ENCODE assay signal across 18 cellular contexts in the genomic region with DNA sequence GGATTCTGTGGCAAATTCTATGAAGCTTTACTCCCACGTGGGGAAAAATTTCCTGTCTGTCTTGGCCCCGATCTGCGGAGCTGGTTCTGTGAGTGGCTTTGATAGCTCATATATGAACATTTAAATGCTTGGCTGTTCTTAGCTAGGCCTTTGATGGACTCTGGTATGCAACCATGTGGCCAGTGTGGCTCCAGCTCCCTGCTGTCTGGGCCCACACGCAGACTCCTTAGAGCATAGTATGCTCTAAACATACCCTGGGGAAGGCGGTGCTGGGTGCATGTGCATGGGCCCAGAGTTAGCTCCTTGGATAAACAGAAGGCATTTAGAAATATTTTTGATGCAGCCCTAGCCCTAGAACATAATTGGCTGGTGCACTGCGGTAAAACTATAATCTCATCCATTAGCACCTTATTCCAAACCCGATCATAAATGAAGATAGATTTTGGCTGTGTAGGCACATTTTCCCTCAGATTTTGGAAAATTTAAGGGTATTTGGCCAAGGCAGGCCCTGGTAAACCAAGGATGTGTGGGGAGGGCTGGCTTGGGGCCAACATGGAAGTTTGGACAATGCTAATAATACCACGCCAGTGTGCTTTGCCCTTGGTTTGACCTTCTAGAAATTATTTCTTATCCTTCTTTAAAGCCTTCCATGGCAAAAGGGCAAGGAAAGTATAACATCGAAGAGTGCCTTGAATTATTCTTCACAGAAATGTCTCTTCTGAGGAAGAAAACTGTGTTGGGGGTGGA.
DNase-seq lines count a peak whose midpoint lies in the region; ATAC-seq and TF ChIP-seq lines count a peak whose summit lies in the region.
"Had no signal": no experiment of that assay in that cellular context is flagged by ENCODE, and none has a peak within 500 bp of the region (broad histone marks: within the 10 kb centered on the region; RNA-seq: fewer than 3 reads in every experiment).

No MANE protein-coding gene starts in this region.

- TF ChIP-seq CTCF in Caco-2 (IDR thresholded peaks at IDR 0.05; ENCODE audit: insufficient read depth in 1 of 2, low read depth in 1 of 2, low read length in 1 of 2, severe bottlenecking in 1 of 2, unreplicated experiment in 1 of 2): no peak
- TF ChIP-seq CTCF in WTC11 (IDR thresholded peaks at IDR 0.05): no peak
- TF ChIP-seq CTCF in stomach (IDR thresholded peaks at IDR 0.05): no peak
- no peak for TF ChIP-seq CTCF in endodermal cell (conservative IDR thresholded peaks at IDR 0.05)

- H3K4me3 ChIP-seq in Caco-2 (ENCODE audit: low read depth, low read length) (no peak overlapping the region), stomach (no peak overlapping the region), endodermal cell (ENCODE audit: low read length) (no peak overlapping the region)

- no TSS peak for BruUV-seq in Caco-2 (replicated peaks; lab: Mats Ljungman, UMichigan)

- ATAC-seq in WTC11: 0 out of 2 replicates have a peak, but pooled peaks have one; percentile 34
- ATAC-seq in left ventricle myocardium superior: peak; percentile 20
- ATAC-seq in sciatic nerve: peak; percentile 53
- ATAC-seq: activated CD4-positive, alpha-beta T cell treated with anti-CD3 and anti-CD28 coated beads for 36 hours; Panc1; stimulated activated naive B cell treated with anti-CD40 and anti-IgM and Interleukin-4, amounts not matched to agents 10 μg/mL and 1 μg/mL and 100 μg/mL, for 72 hours had no signal

- H3K27ac Mint-ChIP-seq in Caco-2 (ENCODE audit: unreplicated experiment) (peak overlapping the region; percentile 97), WTC11 (no peak overlapping the region), endodermal cell (no peak overlapping the region)
- H3K27ac Mint-ChIP-seq: activated CD4-positive, alpha-beta T cell treated with anti-CD3 and anti-CD28 coated beads for 36 hours; stimulated activated naive B cell treated with anti-CD40 and anti-IgM and Interleukin-4, amounts not matched to agents 10 μg/mL and 1 μg/mL and 100 μg/mL, for 72 hours; type B pancreatic cell had no signal

- H3K36me3 ChIP-seq in Caco-2 (ENCODE audit: control insufficient read depth, insufficient read depth, low read length) (no peaks in the 10 kb centered on the region), stomach (no peaks in the 10 kb centered on the region), endodermal cell (ENCODE audit: control insufficient read depth, insufficient read depth, low read length) (no peaks in the 10 kb centered on the region)

- peaks cover 35% of the 10 kb centered on the region for H3K4me1 Mint-ChIP-seq in Caco-2 (ENCODE audit: low read depth, unreplicated experiment)
- H3K4me1 Mint-ChIP-seq in WTC11: peaks cover 16% of the 10 kb centered on the region
- peaks cover 14% of the 10 kb centered on the region for H3K4me1 Mint-ChIP-seq in endodermal cell
- H3K4me1 Mint-ChIP-seq: stimulated activated naive B cell treated with anti-CD40 and anti-IgM and Interleukin-4, amounts not matched to agents 10 μg/mL and 1 μg/mL and 100 μg/mL, for 72 hours had no signal

- no peak for TF ChIP-seq POLR2A in stomach (IDR thresholded peaks at IDR 0.05)

- H3K4me3 Mint-ChIP-seq in Caco-2 (ENCODE audit: unreplicated experiment): no peak overlapping the region
- H3K4me3 Mint-ChIP-seq in WTC11: no peak overlapping the region
- no peak overlapping the region for H3K4me3 Mint-ChIP-seq in endodermal cell
- H3K4me3 Mint-ChIP-seq: activated CD4-positive, alpha-beta T cell treated with anti-CD3 and anti-CD28 coated beads for 36 hours; CD4-positive, CD25-positive, alpha-beta regulatory T cell; nephron; stimulated activated naive B cell treated with anti-CD40 and anti-IgM and Interleukin-4, amounts not matched to agents 10 μg/mL and 1 μg/mL and 100 μg/mL, for 72 hours; type B pancreatic cell had no signal

- no peaks in the 10 kb centered on the region for H3K9me3 ChIP-seq in Caco-2
- no peaks in the 10 kb centered on the region for H3K9me3 ChIP-seq in stomach
- H3K9me3 ChIP-seq in endodermal cell (ENCODE audit: control insufficient read depth, low read length): no peaks in the 10 kb centered on the region

- intact Hi-C loops in Caco-2 (cut with micrococcal nuclease; ENCODE audit: unreplicated experiment): no loop called here
- intact Hi-C loops in left ventricle myocardium superior (cut with micrococcal nuclease): no loop called here
- intact Hi-C loops in sciatic nerve (cut with DNase I): no loop called here
- intact Hi-C loops in stomach (cut with DNase I; ENCODE audit: low total_unique reads): no loop called here

- no peak overlapping the region for H3K9ac ChIP-seq in endodermal cell (ENCODE audit: extremely low read depth, low read length, poor library complexity, severe bottlenecking)

- H3K4me1 ChIP-seq in Caco-2 (peaks cover 75% of the 10 kb centered on the region), stomach (peaks cover 16 to 47% (median 29%) of the 10 kb centered on the region in 4 donors), endodermal cell (ENCODE audit: control insufficient read depth, insufficient read depth, low read length) (no peaks in the 10 kb centered on the region)

- H3K27me3 Mint-ChIP-seq in Caco-2 (ENCODE audit: insufficient read depth, unreplicated experiment) (no peaks in the 10 kb centered on the region), WTC11 (ENCODE audit: low read depth) (no peaks in the 10 kb centered on the region), endodermal cell (ENCODE audit: insufficient read depth) (no peaks in the 10 kb centered on the region)
- H3K27me3 Mint-ChIP-seq: activated CD4-positive, alpha-beta T cell treated with anti-CD3 and anti-CD28 coated beads for 36 hours; CD4-positive, CD25-positive, alpha-beta regulatory T cell; stimulated activated naive B cell treated with anti-CD40 and anti-IgM and Interleukin-4, amounts not matched to agents 10 μg/mL and 1 μg/mL and 100 μg/mL, for 72 hours; type B pancreatic cell had no signal

- H3K27me3 ChIP-seq in Caco-2 (replicated peaks; ENCODE audit: control insufficient read depth, insufficient read depth, low read length) (no peaks in the 10 kb centered on the region), stomach (no peaks in the 10 kb centered on the region), endodermal cell (ENCODE audit: control insufficient read depth, insufficient read depth, low read length, poor library complexity, severe bottlenecking) (no peaks in the 10 kb centered on the region)

- H3K9me3 Mint-ChIP-seq in Caco-2 (ENCODE audit: unreplicated experiment) (no peaks in the 10 kb centered on the region), WTC11 (peaks cover 5% of the 10 kb centered on the region), endodermal cell (no peaks in the 10 kb centered on the region)
- H3K9me3 Mint-ChIP-seq: CD4-positive, CD25-positive, alpha-beta regulatory T cell; nephron; stimulated activated naive B cell treated with anti-CD40 and anti-IgM and Interleukin-4, amounts not matched to agents 10 μg/mL and 1 μg/mL and 100 μg/mL, for 72 hours; type B pancreatic cell had no signal

- peak overlapping the region in 2 of 5 donors; percentile 37 to 55 for H3K27ac ChIP-seq in stomach
- no peak overlapping the region for H3K27ac ChIP-seq in endodermal cell (ENCODE audit: low read depth, low read length)

- CTCF ChIA-PET in Caco-2 (lab: Charles Lee): no interaction called here
- CTCF ChIA-PET in WTC11 (lab: Charles Lee): interaction anchor here (1.0 to 1.5 kb wide), 2 partner anchors 14 to 94 kb away, joined by 3 to 4 read pairs; no protein-coding TSS in a partner anchor

- DNase-seq in Caco-2: no peak
- no peak for DNase-seq in WTC11 (ENCODE audit: low spot score)
- no peak for DNase-seq in left ventricle myocardium superior
- no peak for DNase-seq in sciatic nerve (ENCODE audit: low spot score)
- no peak for DNase-seq in stomach
- no peak for DNase-seq in endodermal cell
- no peak for DNase-seq in GOT3 (lab: John Stamatoyannopoulos, UW)
- no peak for DNase-seq in retina
- DNase-seq: activated CD4-positive, alpha-beta T cell treated with anti-CD3 and anti-CD28 coated beads for 36 hours; activated gamma-delta T cell treated with Interleukin-2 at 50 U/mL for 16 hours; CD4-positive, CD25-positive, alpha-beta regulatory T cell; cortex of kidney; NCI-H1436; stimulated activated CD4-positive, alpha-beta T cell treated with anti-CD3 and anti-CD28 coated beads, Interleukin-15, amount 100 ng/mL, for 24 hours; stimulated activated naive B cell treated with anti-CD40 and anti-IgM and Interleukin-4, amounts not matched to agents 10 μg/mL and 1 μg/mL and 100 μg/mL, for 72 hours had no signal

- H3K36me3 Mint-ChIP-seq in Caco-2 (ENCODE audit: insufficient read depth, unreplicated experiment) (peaks cover 16% of the 10 kb centered on the region), WTC11 (no peaks in the 10 kb centered on the region), endodermal cell (ENCODE audit: low read depth) (no peaks in the 10 kb centered on the region)

- POLR2A ChIA-PET in Caco-2 (lab: Charles Lee) (interaction anchor here (1.2 kb wide), 1 partner anchor 29 kb away, joined by 7 read pairs; no protein-coding TSS in a partner anchor), WTC11 (lab: Charles Lee) (no interaction called here)

- no peak for TF ChIP-seq EP300 in stomach (IDR thresholded peaks at IDR 0.05)

- 60 to 77% (median 72%) methylated on average over 8 to 9 of the region's 9 CpGs for WGBS in stomach, 5 donors
- WGBS in endodermal cell (ENCODE audit: insufficient coverage in 1 of 2, insufficient read length in 1 of 2), 2 experiments: 81 to 100% methylated on average over 5 to 9 of the region's 9 CpGs
